ENCODE assay signal across 37 cellular contexts in the genomic region with DNA sequence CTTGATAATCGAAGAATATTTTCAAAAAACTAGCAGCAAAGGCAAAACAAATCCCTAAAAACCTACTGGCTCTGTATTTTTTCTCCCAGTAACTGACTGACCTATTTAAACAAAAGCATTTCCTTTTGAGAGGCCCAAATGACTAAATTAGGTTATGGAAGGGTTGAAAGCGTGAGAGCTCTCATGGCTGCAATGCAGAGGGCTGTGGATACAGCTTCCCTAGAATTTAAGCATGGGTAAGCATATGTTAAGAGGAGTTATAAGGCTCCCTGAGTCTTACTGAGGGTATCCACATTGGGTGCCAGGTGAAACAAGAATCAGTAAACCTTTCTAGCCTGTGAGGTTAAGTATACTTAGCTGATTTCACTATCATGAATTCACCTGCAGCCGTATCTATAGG. TPM values are rescaled to one million over a fixed set of nuclear protein-coding genes. Genes with fewer than 3 reads are reported as not detected.
"Had no signal": no experiment of that assay in that cellular context is flagged by ENCODE, and none has a peak within 500 bp of the region (broad histone marks: within the 10 kb centered on the region; RNA-seq: fewer than 3 reads in every experiment).

No MANE protein-coding gene starts in this region.

- H3K4me1 ChIP-seq: Peyer's patch had no signal

- H3K27me3 Mint-ChIP-seq: activated CD4-positive, alpha-beta T cell treated with anti-CD3 and anti-CD28 coated beads, Interleukin-2, amount 10 ng/mL, durations not matched to agents 24 days and 14 days; activated naive CD4-positive, alpha-beta T cell treated with anti-CD3 and anti-CD28 coated beads, Interleukin-2, amount 10 ng/mL, durations not matched to agents 7 days and 5 days; activated naive CD8-positive, alpha-beta T cell treated with anti-CD3 and anti-CD28 coated beads for 36 hours had no signal

- H3K9ac ChIP-seq: KMS-11 had no signal

- ATAC-seq: activated CD8-positive, alpha-beta T cell treated with anti-CD3 and anti-CD28 coated beads, Interleukin-2, amount 10 ng/mL, durations not matched to agents 7 days and 5 days; activated T-cell treated with anti-CD3 and anti-CD28 coated beads, Interleukin-2, amount 50 U/mL, for 4 hours; PC-3 had no signal

- H3K4me3 ChIP-seq: Peyer's patch had no signal

- H3K9me3 ChIP-seq: Peyer's patch had no signal

- H3K4me2 ChIP-seq: KMS-11 had no signal

- H3K4me1 Mint-ChIP-seq: activated naive CD8-positive, alpha-beta T cell treated with anti-CD3 and anti-CD28 coated beads for 36 hours had no signal

- H3K27ac ChIP-seq: brain microvascular endothelial cell, KMS-11, Peyer's patch, VCaP had no signal

- H3K27me3 ChIP-seq: brain microvascular endothelial cell, Peyer's patch had no signal

- H3K4me3 Mint-ChIP-seq: activated CD4-positive, alpha-beta T cell treated with anti-CD3 and anti-CD28 coated beads, Interleukin-2, amount 10 ng/mL, durations not matched to agents 24 days and 14 days; activated CD8-positive, alpha-beta T cell treated with anti-CD3 and anti-CD28 coated beads, Interleukin-2, amount 10 ng/mL, durations not matched to agents 7 days and 5 days; activated naive CD4-positive, alpha-beta T cell treated with anti-CD3 and anti-CD28 coated beads, Interleukin-2, amount 10 ng/mL, durations not matched to agents 7 days and 5 days; activated naive CD8-positive, alpha-beta T cell treated with anti-CD3 and anti-CD28 coated beads for 36 hours; activated T-cell treated with anti-CD3 and anti-CD28 coated beads, Interleukin-2, amount 50 U/mL, for 4 hours had no signal

- H3K9me3 Mint-ChIP-seq: activated naive CD4-positive, alpha-beta T cell treated with anti-CD3 and anti-CD28 coated beads, Interleukin-2, amount 10 ng/mL, durations not matched to agents 7 days and 5 days; activated naive CD8-positive, alpha-beta T cell treated with anti-CD3 and anti-CD28 coated beads for 36 hours; activated T-cell treated with anti-CD3 and anti-CD28 coated beads, Interleukin-2, amount 50 U/mL, for 4 hours had no signal

- DNase-seq: activated CD4-positive, alpha-beta T cell treated with anti-CD3 and anti-CD28 coated beads for 1 hour; activated CD4-positive, alpha-beta T cell treated with anti-CD3 and anti-CD28 coated beads, Interleukin-2, amount 10 ng/mL, durations not matched to agents 24 days and 14 days; activated CD4-positive, alpha-beta T cell treated with anti-CD3 and anti-CD28 coated beads, Interleukin-2, amount 50 U/mL, for 48 hours; activated CD4-positive, CD25-positive, alpha-beta regulatory T cell; activated CD8-positive, alpha-beta T cell treated with anti-CD3 and anti-CD28 coated beads, Interleukin-2, amount 10 ng/mL, durations not matched to agents 7 days and 5 days; activated effector memory CD4-positive, alpha-beta T cell treated with Interleukin-2 at 50 U/mL for 16 hours; activated naive CD4-positive, alpha-beta T cell treated with anti-CD3 and anti-CD28 coated beads, Interleukin-2, amount 10 ng/mL, durations not matched to agents 7 days and 5 days; activated naive CD8-positive, alpha-beta T cell treated with anti-CD3 and anti-CD28 coated beads for 36 hours; activated T-cell treated with anti-CD3 and anti-CD28 coated beads, Interleukin-2, amount 50 U/mL, for 4 hours; amniotic stem cell; aorta; brain microvascular endothelial cell; central memory CD4-positive, alpha-beta T cell; MM.1S; NCI-H1092 treated with DMSO at 0.1 percent for 48 hours; NCI-H1417; NCI-H146; NCI-H187; NCI-H2029 treated with DMSO at 0.1 percent for 48 hours; NCI-H2107; NCI-H2171; NCI-H510A; NCI-H526; NCI-H748 treated with DMSO at 0.1 percent for 48 hours; NK-92 treated with Interleukin-12 subunit alpha and Interleukin-12 subunit beta, amount 100 ng/mL, for 24 hours; PC-3; Peyer's patch; RPMI8226; SIG-M5; SW 1271; T-helper 1 cell; T-helper 2 cell; T-helper 9 cell had no signal

- H3K27ac Mint-ChIP-seq: activated CD4-positive, alpha-beta T cell treated with anti-CD3 and anti-CD28 coated beads, Interleukin-2, amount 10 ng/mL, durations not matched to agents 24 days and 14 days; activated CD8-positive, alpha-beta T cell treated with anti-CD3 and anti-CD28 coated beads, Interleukin-2, amount 10 ng/mL, durations not matched to agents 7 days and 5 days; activated naive CD4-positive, alpha-beta T cell treated with anti-CD3 and anti-CD28 coated beads, Interleukin-2, amount 10 ng/mL, durations not matched to agents 7 days and 5 days; activated naive CD8-positive, alpha-beta T cell treated with anti-CD3 and anti-CD28 coated beads for 36 hours had no signal

RNA-seq across cellular contexts. Expression of gene SHISAL2B, which starts 32.3 kb away (rescaled TPM):
- total RNA-seq: activated CD4-positive, alpha-beta T cell treated with anti-CD3 and anti-CD28 coated beads, Interleukin-2, amount 10 ng/mL, durations not matched to agents 24 days and 14 days; activated CD8-positive, alpha-beta T cell treated with anti-CD3 and anti-CD28 coated beads, Interleukin-2, amount 10 ng/mL, durations not matched to agents 7 days and 5 days; activated naive CD8-positive, alpha-beta T cell treated with anti-CD3 and anti-CD28 coated beads for 36 hours; activated T-cell treated with anti-CD3 and anti-CD28 coated beads, Interleukin-2, amount 50 U/mL, for 4 hours; aorta; LHCN-M2; Peyer's patch; SK-MEL-5 had no signal
- polyA plus RNA-seq: aorta had no signal
